Comparison of ENCODE assay signal across 9 cellular contexts in genomic region chr6:43768983-43769525, GRCh38. TPM values are rescaled to one million over a fixed set of nuclear protein-coding genes. Genes with fewer than 3 reads are reported as not detected.
DNase-seq lines count a peak whose midpoint lies in the region; ATAC-seq and TF ChIP-seq lines count a peak whose summit lies in the region.
"Had no signal": no experiment of that assay in that cellular context is flagged by ENCODE, and none has a peak within 500 bp of the region (broad histone marks: within the 10 kb centered on the region; RNA-seq: fewer than 3 reads in every experiment).

No MANE protein-coding gene starts in this region.

- no peaks in the 10 kb centered on the region for H3K9me3 ChIP-seq in CD4-positive, alpha-beta T cell (ENCODE audit: control insufficient read depth, low read length)
- H3K9me3 ChIP-seq in esophagus squamous epithelium (no peaks in the 10 kb centered on the region), neuronal stem cell (replicated peaks in 1 of 2; ENCODE audit: control insufficient read depth in 2 of 2, insufficient read depth in 1 of 2, low read depth in 1 of 2, low read length in 2 of 2) (no peaks in the 10 kb centered on the region)
- H3K9me3 ChIP-seq: upper lobe of right lung had no signal

- TF ChIP-seq POLR2A in esophagus squamous epithelium (IDR thresholded peaks at IDR 0.05) = no peak

- CTCF ChIA-PET in CD4-positive, alpha-beta T cell (lab: Charles Lee) = interaction anchor here (0.6 to 3.3 kb wide), 13 partner anchors 9 to 488 kb away, joined by 3 to 20 read pairs (median 4); no protein-coding TSS in a partner anchor

- ATAC-seq in CD4-positive, alpha-beta T cell (ENCODE audit: poor library complexity) = no peak
- no peak for ATAC-seq in GM21528 (IDR thresholded peaks at IDR 0.05; ENCODE audit: low FRiP score, unreplicated experiment)
- no peak for ATAC-seq in HG03025 (IDR thresholded peaks at IDR 0.05; ENCODE audit: low FRiP score, unreplicated experiment)
- no peak for ATAC-seq in GM19351 (IDR thresholded peaks at IDR 0.05; ENCODE audit: unreplicated experiment)

- POLR2A ChIA-PET in CD4-positive, alpha-beta T cell (lab: Charles Lee) = interaction anchor here (0.9 to 1.7 kb wide), 6 partner anchors 14 to 468 kb away, joined by 3 to 9 read pairs (median 4); no protein-coding TSS in a partner anchor

- peak overlapping the region; percentile 39 for H3K27ac Mint-ChIP-seq in CD4-positive, alpha-beta T cell

- WGBS in esophagus squamous epithelium, 2 donors = 51 to 52% methylated on average over 3 to 6 of the region's 8 CpGs
- no CpG with 5 or more reads among the region's 8 CpGs for WGBS in neuronal stem cell (ENCODE audit: extremely low coverage in 2 of 2, insufficient read length in 2 of 2, insufficient replicate concordance in 1 of 2), 2 donors

- DNase-seq in CD4-positive, alpha-beta T cell = no peak
- DNase-seq in NCI-H446 (lab: John Stamatoyannopoulos, UW) (peak; percentile 59 to 88), esophagus squamous epithelium (lab: John Stamatoyannopoulos, UW) (no peak), neuronal stem cell (ENCODE audit: low spot score) (no peak), GM20000 (ENCODE audit: low spot score) (no peak)

- no peak overlapping the region for H3K4ac ChIP-seq in neuronal stem cell (ENCODE audit: low read length)

- H3K79me1 ChIP-seq in neuronal stem cell (ENCODE audit: low read depth, low read length) = peaks cover 16% of the 10 kb centered on the region

- no peak overlapping the region for H2BK5ac ChIP-seq in neuronal stem cell (ENCODE audit: low read length)

- no peak overlapping the region for H4K8ac ChIP-seq in neuronal stem cell (ENCODE audit: low read depth, low read length)

- H3K14ac ChIP-seq in neuronal stem cell (ENCODE audit: low read length) = no peak overlapping the region

- no peaks in the 10 kb centered on the region for H3K36me3 Mint-ChIP-seq in CD4-positive, alpha-beta T cell (ENCODE audit: low read depth)

- peaks cover 25% of the 10 kb centered on the region for H3K27me3 ChIP-seq in CD4-positive, alpha-beta T cell (ENCODE audit: control insufficient read depth, insufficient read depth, low read length)
- H3K27me3 ChIP-seq in esophagus squamous epithelium (peaks cover 0 to 9% (median 0%) of the 10 kb centered on the region in 4 donors), neuronal stem cell (ENCODE audit: control insufficient read depth in 3 of 3, insufficient read depth in 3 of 3, low read depth in 1 of 3, low read length in 3 of 3) (peaks cover 0 to 34% (median 0%) of the 10 kb centered on the region in 3 experiments)
- H3K27me3 ChIP-seq: upper lobe of right lung had no signal

- no peak overlapping the region for H3K9ac ChIP-seq in neuronal stem cell (ENCODE audit: low read depth, low read length, poor library complexity)

- H2AK5ac ChIP-seq in neuronal stem cell (ENCODE audit: low read depth, low read length) = peak overlapping the region; percentile 30

- peak overlapping the region; percentile 97 for H3K23ac ChIP-seq in neuronal stem cell (ENCODE audit: low read depth, low read length, poor library complexity)

- intact Hi-C loops in CD4-positive, alpha-beta T cell (cut with DNase I, micrococcal nuclease) = loop anchor here (1.0 to 10.0 kb wide), 5 partner anchors 42 to 310 kb away; no protein-coding TSS in a partner anchor
- intact Hi-C loops in esophagus squamous epithelium (cut with DNase I) = loop anchor here (5.0 kb wide), 2 partner anchors 102 to 308 kb away; no protein-coding TSS in a partner anchor

- H2BK15ac ChIP-seq in neuronal stem cell (ENCODE audit: low read length) = peak overlapping the region; percentile 13

- H3K27ac ChIP-seq in CD4-positive, alpha-beta T cell (ENCODE audit: low read depth, low read length) = no peak overlapping the region
- H3K27ac ChIP-seq in esophagus squamous epithelium (peak overlapping the region in 3 of 4 donors; percentile 97 to 98 (median 97)), neuronal stem cell (replicated peaks; ENCODE audit: low read length) (no peak overlapping the region)

- H3K4me3 ChIP-seq in esophagus squamous epithelium (peak overlapping the region in 2 of 4 donors; percentile 74 to 97), neuronal stem cell (ENCODE audit: low read length in 2 of 2) (no peak overlapping the region)

- peaks cover 33% of the 10 kb centered on the region for H3K27me3 Mint-ChIP-seq in CD4-positive, alpha-beta T cell

- peak overlapping the region; percentile 98 for H2AFZ ChIP-seq in neuronal stem cell (ENCODE audit: low read length)

- no peak overlapping the region for H3K4me2 ChIP-seq in neuronal stem cell (ENCODE audit: insufficient read depth, low read length, poor library complexity, severe bottlenecking)

- H3K36me3 ChIP-seq in esophagus squamous epithelium = no peaks in the 10 kb centered on the region
- no peaks in the 10 kb centered on the region for H3K36me3 ChIP-seq in neuronal stem cell (replicated peaks in 1 of 2; ENCODE audit: control insufficient read depth in 2 of 2, insufficient read depth in 2 of 2, low read length in 2 of 2)
- H3K36me3 ChIP-seq: upper lobe of right lung had no signal

- no peaks in the 10 kb centered on the region for H3K9me3 Mint-ChIP-seq in CD4-positive, alpha-beta T cell

- H3K18ac ChIP-seq in neuronal stem cell (ENCODE audit: low read length) = peak overlapping the region; percentile 28

- no peak overlapping the region for H4K91ac ChIP-seq in neuronal stem cell (ENCODE audit: low read depth, low read length, poor library complexity)

- H2BK120ac ChIP-seq in neuronal stem cell (ENCODE audit: low read depth, low read length) = no peak overlapping the region

- H3K4me1 ChIP-seq in esophagus squamous epithelium (peaks cover 25 to 45% (median 28%) of the 10 kb centered on the region in 3 donors), neuronal stem cell (ENCODE audit: control insufficient read depth in 2 of 2, insufficient read depth in 1 of 2, low read depth in 1 of 2, low read length in 2 of 2) (peaks cover 10 to 36% of the 10 kb centered on the region in 2 donors)

- TF ChIP-seq CTCF in CD4-positive, alpha-beta T cell (IDR thresholded peaks at IDR 0.05) = no peak
- TF ChIP-seq CTCF in esophagus squamous epithelium (IDR thresholded peaks at IDR 0.05) (no peak), GM20000 (IDR thresholded peaks at IDR 0.05; ENCODE audit: extremely low read depth, missing control alignments) (no peak)

- no peak overlapping the region for H2BK12ac ChIP-seq in neuronal stem cell (ENCODE audit: low read length)

- peaks cover 17% of the 10 kb centered on the region for H3K4me1 Mint-ChIP-seq in CD4-positive, alpha-beta T cell (ENCODE audit: low read depth)

- peak overlapping the region; percentile 88 for H3K4me3 Mint-ChIP-seq in CD4-positive, alpha-beta T cell

RNA-seq across cellular contexts. Expression of gene VEGFA, which starts 1.0 kb away (rescaled TPM):
- 1 to 10 TPM; 3.5 to 3.7 TPM for total RNA-seq in CD4-positive, alpha-beta T cell
- 100 to 1,000 TPM in 2 of 4 donors, 10 to 100 TPM in 2; 28.0 to 107 (median 80.8) TPM for total RNA-seq in esophagus squamous epithelium
- 29.0 TPM for polyA plus RNA-seq in neuronal stem cell (2013, experiment 1 of 2)
- polyA plus RNA-seq in neuronal stem cell (2013, experiment 2 of 2) = 29.1 TPM

Comparison
In these comparisons a context has a peak if more than half of its experiments do, and no peak if none do; other contexts are left out.
1. DNase-seq: peak in NCI-H446 (2 of 2); none in CD4-positive, alpha-beta T cell (0 of 10), esophagus squamous epithelium (single experiment), neuronal stem cell (single experiment) and GM20000 (single experiment).
2. H3K27ac ChIP-seq: peak in esophagus squamous epithelium (3 of 4); none in CD4-positive, alpha-beta T cell (single experiment) and neuronal stem cell (single experiment).
3. RNA of gene VEGFA, which starts 1.0 kb away (total RNA-seq): 28.0 to 107 TPM in esophagus squamous epithelium; 3.5 to 3.7 TPM in CD4-positive, alpha-beta T cell; every median in the first group is over 4 times any median in the second.